In the genomic region with DNA sequence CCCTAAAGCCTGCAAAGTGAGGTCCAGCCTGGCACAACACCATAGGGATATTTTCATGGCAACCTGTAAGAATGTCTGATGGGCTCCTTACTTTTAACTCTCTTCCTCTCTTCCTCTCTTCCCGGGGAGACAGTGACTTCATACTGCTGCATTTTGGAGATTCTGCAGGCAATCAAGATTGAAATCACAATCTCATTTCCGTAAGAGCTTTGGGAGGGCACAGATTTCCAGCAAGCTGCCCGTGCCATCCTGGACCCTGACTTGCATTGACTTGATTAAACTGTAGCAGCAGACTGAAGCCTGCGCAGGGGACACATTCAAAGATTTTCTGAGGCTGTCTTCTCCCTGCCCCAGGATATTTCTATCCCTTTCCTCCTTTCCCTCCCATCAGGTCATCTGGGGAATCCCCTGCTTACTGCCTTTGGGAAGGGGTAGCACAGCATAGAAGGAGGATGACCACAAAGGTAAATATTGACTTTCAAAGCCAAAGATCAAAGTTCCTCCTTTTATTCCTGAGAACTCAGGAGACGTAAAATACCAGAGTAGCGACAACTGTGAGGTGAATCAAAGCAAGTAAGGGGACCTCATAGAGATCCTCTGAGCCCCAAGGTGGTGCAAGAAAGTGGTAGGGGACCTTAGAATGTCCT, we compare ENCODE assay signal across 24 cellular contexts.
DNase-seq lines count a peak whose midpoint lies in the region; ATAC-seq, FAIRE-seq and TF ChIP-seq lines count a peak whose summit lies in the region.
"Had no signal": no experiment of that assay in that cellular context is flagged by ENCODE, and none has a peak within 500 bp of the region (broad histone marks: within the 10 kb centered on the region; RNA-seq: fewer than 3 reads in every experiment).

No MANE protein-coding gene starts in this region.

- H3K27me3 ChIP-seq in H1 (replicated peaks in 1 of 4; ENCODE audit: control insufficient read depth in 3 of 4, extremely low read depth in 1 of 4, insufficient read depth in 3 of 4, low read length in 3 of 4) (no peaks in the 10 kb centered on the region), HepG2 (ENCODE audit: control insufficient read depth in 1 of 2, insufficient read depth in 2 of 2, low read length in 2 of 2) (no peaks in the 10 kb centered on the region; a peak in 1 of 5 replicates), thyroid gland (no peaks in the 10 kb centered on the region)
- H3K27me3 ChIP-seq: BE2C; BLaER1 treated with 17β-estradiol and CSF1 and Interleukin-3, amounts not matched to agents 10 nM and 100 nM had no signal

- H2BK5ac ChIP-seq in H1 (ENCODE audit: low read depth, low read length), result no peak overlapping the region

- H3K9ac ChIP-seq in H1 (replicated peaks in 1 of 4; ENCODE audit: extremely low read depth in 1 of 4, low read depth in 3 of 4, low read length in 3 of 4) (no peak overlapping the region), HepG2 (ENCODE audit: insufficient read depth, low read depth, low read length) (no peak overlapping the region)
- H3K9ac ChIP-seq: BLaER1 treated with 17β-estradiol and CSF1 and Interleukin-3, amounts not matched to agents 10 nM and 100 nM had no signal

- H3K79me2 ChIP-seq in H1 (ENCODE audit: control insufficient read depth in 1 of 2, insufficient read depth in 2 of 2, low read length in 2 of 2) (no peaks in the 10 kb centered on the region), HepG2 (ENCODE audit: insufficient read depth, low read length) (no peaks in the 10 kb centered on the region)

- peak; percentile 31 for DNase-seq in DMS53 (lab: John Stamatoyannopoulos, UW)
- no peak for DNase-seq in DMS53 treated with DMSO at 0.1 percent for 48 hours (lab: John Stamatoyannopoulos, UW; ENCODE audit: unreplicated experiment)
- peak; percentile 36 for DNase-seq in HuH-7 (ENCODE audit: low spot score)
- no peak for DNase-seq in H1 (ENCODE audit: low read depth in 1 of 2, low spot score in 2 of 2)
- peak; percentile 62 for DNase-seq in HepG2 (ENCODE audit: low spot score)
- DNase-seq in activated naive CD4-positive, alpha-beta T cell treated with anti-CD3 and anti-CD28 coated beads, Interleukin-2, amount 10 ng/mL, durations not matched to agents 7 days and 5 days, result no peak
- no peak for DNase-seq in thyroid gland
- DNase-seq: ACHN; AML-193; BE2C; Calu3; CD4-positive, alpha-beta T cell; CD8-positive, alpha-beta memory T cell; DMS79; EL; GDM1; H9 had no signal

- H3K4me1 ChIP-seq in H1 (replicated peaks in 1 of 4; ENCODE audit: control insufficient read depth in 3 of 4, insufficient read depth in 4 of 4, low read length in 3 of 4), result no peaks in the 10 kb centered on the region; a peak in 2 of 7 replicates
- peaks cover 13% of the 10 kb centered on the region for H3K4me1 ChIP-seq in HepG2 (ENCODE audit: insufficient read depth, low read length)
- no peaks in the 10 kb centered on the region for H3K4me1 ChIP-seq in thyroid gland

- H2BK120ac ChIP-seq in H1 (replicated peaks; ENCODE audit: low read depth, low read length), result no peak overlapping the region

- no peak overlapping the region for H4K91ac ChIP-seq in H1 (replicated peaks; ENCODE audit: insufficient read length, low read length)

- BruUV-seq in HepG2 (replicated peaks; lab: Mats Ljungman, UMichigan), result no TSS peak

- no peaks in the 10 kb centered on the region for H3K36me3 ChIP-seq in H1 (ENCODE audit: control insufficient read depth in 2 of 4, insufficient read depth in 4 of 4, low read length in 3 of 4)
- no peaks in the 10 kb centered on the region for H3K36me3 ChIP-seq in HepG2 (replicated peaks in 1 of 2; ENCODE audit: control insufficient read depth in 1 of 2, insufficient read depth in 2 of 2, low read length in 2 of 2)
- no peaks in the 10 kb centered on the region for H3K36me3 ChIP-seq in thyroid gland
- H3K36me3 ChIP-seq: BE2C had no signal

- H3K23ac ChIP-seq in H1 (ENCODE audit: insufficient read length), result no peak overlapping the region

- ATAC-seq in HepG2 (peak; percentile 89), GM18867 (IDR thresholded peaks at IDR 0.05; ENCODE audit: unreplicated experiment) (no peak)
- ATAC-seq: GM12878, HCT116 had no signal

- H3K4me1 Mint-ChIP-seq in activated naive CD4-positive, alpha-beta T cell treated with anti-CD3 and anti-CD28 coated beads, Interleukin-2, amount 10 ng/mL, durations not matched to agents 7 days and 5 days, result peaks cover 20% of the 10 kb centered on the region

- H3K18ac ChIP-seq in H1 (ENCODE audit: extremely low read depth, low read length), result no peak overlapping the region

- FAIRE-seq in H1 (lab: Jason Lieb, UNC), result no peak
- peak; percentile 65 for FAIRE-seq in HepG2 (lab: Jason Lieb, UNC)
- FAIRE-seq: A204.1, GM12878 had no signal

- CTCF ChIA-PET in H1 (lab: Charles Lee; ENCODE audit: partially characterized antibody) (no interaction called here), HepG2 (lab: Yijun Ruan, JAX; ENCODE audit: low intra/inter-chr PET ratio, low total read pairs) (no interaction called here)
- CTCF ChIA-PET in activated naive CD4-positive, alpha-beta T cell treated with anti-CD3 and anti-CD28 coated beads, Interleukin-2, amount 10 ng/mL, durations not matched to agents 7 days and 5 days (lab: Charles Lee), result no interaction called here

- no peak for TF ChIP-seq EP300 in H1 (IDR thresholded peaks at IDR 0.05; ENCODE audit: borderline replicate concordance in 1 of 2, low read depth in 2 of 2, low read length in 2 of 2)
- peak in 1 of 2 experiments; percentile 45; a peak in 1 of 4 replicates for TF ChIP-seq EP300 in HepG2 (IDR thresholded peaks at IDR 0.05; ENCODE audit: low read depth in 2 of 2, low read length in 2 of 2)
- no peak for TF ChIP-seq EP300 in HepG2 (CRISPR knock-in tag; IDR thresholded peaks at IDR 0.05; ENCODE audit: borderline replicate concordance)

- H3K27ac ChIP-seq in H1 (ENCODE audit: low read depth, low read length), result no peak overlapping the region
- H3K27ac ChIP-seq in HepG2 (ENCODE audit: extremely low read length, insufficient read depth, low read length), result no peak overlapping the region
- no peak overlapping the region for H3K27ac ChIP-seq in thyroid gland
- H3K27ac ChIP-seq: 22Rv1; BLaER1 treated with 17β-estradiol and CSF1 and Interleukin-3, amounts not matched to agents 10 nM and 100 nM had no signal

- H4K8ac ChIP-seq in H1 (ENCODE audit: extremely low read depth, insufficient read depth, low read length), result no peak overlapping the region

- H3K4ac ChIP-seq in H1 (replicated peaks; ENCODE audit: insufficient read length, low read depth, low read length), result no peak overlapping the region

- no peak overlapping the region for H3K27ac Mint-ChIP-seq in activated naive CD4-positive, alpha-beta T cell treated with anti-CD3 and anti-CD28 coated beads, Interleukin-2, amount 10 ng/mL, durations not matched to agents 7 days and 5 days
- H3K27ac Mint-ChIP-seq: CD14-positive monocyte; CD4-positive, alpha-beta T cell; CD8-positive, alpha-beta memory T cell; H9 had no signal

- no peaks in the 10 kb centered on the region for H4K20me1 ChIP-seq in H1 (replicated peaks in 1 of 2; ENCODE audit: control insufficient read depth in 1 of 2, insufficient read depth in 2 of 2, low read length in 2 of 2)
- H4K20me1 ChIP-seq in HepG2 (ENCODE audit: insufficient read depth, low read length), result no peaks in the 10 kb centered on the region
- H4K20me1 ChIP-seq: BLaER1 treated with 17β-estradiol and CSF1 and Interleukin-3, amounts not matched to agents 10 nM and 100 nM had no signal

- H3K9me3 Mint-ChIP-seq in activated naive CD4-positive, alpha-beta T cell treated with anti-CD3 and anti-CD28 coated beads, Interleukin-2, amount 10 ng/mL, durations not matched to agents 7 days and 5 days, result peaks cover 4% of the 10 kb centered on the region

- no peaks in the 10 kb centered on the region for H3K23me2 ChIP-seq in H1 (ENCODE audit: low read depth, low read length)

- H3K36me3 Mint-ChIP-seq in activated naive CD4-positive, alpha-beta T cell treated with anti-CD3 and anti-CD28 coated beads, Interleukin-2, amount 10 ng/mL, durations not matched to agents 7 days and 5 days, result no peaks in the 10 kb centered on the region
- H3K36me3 Mint-ChIP-seq: CD14-positive monocyte; CD8-positive, alpha-beta memory T cell had no signal

- H3K4me3 ChIP-seq in H1 (ENCODE audit: extremely low read depth in 1 of 4, insufficient read depth in 2 of 4, low read depth in 3 of 4, low read length in 4 of 4) (no peak overlapping the region), HepG2 (replicated peaks in 1 of 3; ENCODE audit: insufficient read depth in 1 of 3, low read depth in 2 of 3, low read length in 3 of 3) (no peak overlapping the region), thyroid gland (replicated peaks in 1 of 3) (no peak overlapping the region)
- H3K4me3 ChIP-seq: BLaER1 treated with 17β-estradiol and CSF1 and Interleukin-3, amounts not matched to agents 10 nM and 100 nM; GM12878 had no signal

- no peaks in the 10 kb centered on the region for H3K27me3 Mint-ChIP-seq in activated naive CD4-positive, alpha-beta T cell treated with anti-CD3 and anti-CD28 coated beads, Interleukin-2, amount 10 ng/mL, durations not matched to agents 7 days and 5 days
- H3K27me3 Mint-ChIP-seq: CD4-positive, alpha-beta T cell had no signal

- no peak for TF ChIP-seq CTCF in H1 (IDR thresholded peaks at IDR 0.05; ENCODE audit: control extremely low read depth in 1 of 3, insufficient read depth in 1 of 3, low read depth in 1 of 3, low read length in 3 of 3)
- no peak for TF ChIP-seq CTCF in HepG2 (CRISPR knock-in tag; IDR thresholded peaks at IDR 0.05)
- TF ChIP-seq CTCF in thyroid gland (IDR thresholded peaks at IDR 0.05), result no peak

- H2AK5ac ChIP-seq in H1 (ENCODE audit: low read depth, low read length), result no peak overlapping the region

- POLR2A ChIA-PET in H1 (lab: Charles Lee; ENCODE audit: partially characterized antibody), result no interaction called here
- POLR2A ChIA-PET in HepG2 (lab: Yijun Ruan, JAX), result no interaction called here

- no peak overlapping the region for H4K5ac ChIP-seq in H1 (ENCODE audit: insufficient read length, low read depth, low read length)

- in situ Hi-C loops in HepG2 (cut with HindIII; ENCODE audit: extremely low pct_ligation_motif_present, low pct_unique_long_range_greater_than_20kb), result no loop called here

- intact Hi-C loops in HepG2 (cut with micrococcal nuclease; ENCODE audit: unreplicated experiment) (no loop called here), thyroid gland (cut with DNase I) (no loop called here)

- H3K79me1 ChIP-seq in H1 (ENCODE audit: low read depth, low read length), result no peaks in the 10 kb centered on the region

- H3K56ac ChIP-seq in H1 (replicated peaks; ENCODE audit: insufficient read length, low read depth, low read length), result no peak overlapping the region

- H3K4me3 Mint-ChIP-seq in activated naive CD4-positive, alpha-beta T cell treated with anti-CD3 and anti-CD28 coated beads, Interleukin-2, amount 10 ng/mL, durations not matched to agents 7 days and 5 days, result no peak overlapping the region
- H3K4me3 Mint-ChIP-seq: CD14-positive monocyte; CD4-positive, alpha-beta T cell; CD8-positive, alpha-beta memory T cell; H9 had no signal

- WGBS in H1 (ENCODE audit: extremely low coverage in 1 of 2, insufficient coverage in 1 of 2, insufficient read length in 1 of 2, insufficient replicate concordance in 2 of 2, low coverage in 1 of 2, low lambda C conversion rate in 2 of 2, missing lambda C conversion rate in 1 of 2), 2 experiments, result 88% methylated on average over 6 of the region's 6 CpGs; no CpG with 5 or more reads in 1 of the 2 experiments
- 7% methylated on average over 6 of the region's 6 CpGs for WGBS in HepG2 (ENCODE audit: low lambda C conversion rate)
- WGBS in thyroid gland, 2 donors, result 95 to 96% methylated on average over 6 of the region's 6 CpGs

- no peak overlapping the region for H2BK20ac ChIP-seq in H1 (ENCODE audit: low read length)

- no peak overlapping the region for H3K4me2 ChIP-seq in H1 (ENCODE audit: insufficient read depth in 1 of 2, low read depth in 2 of 2, low read length in 2 of 2)
- no peak overlapping the region for H3K4me2 ChIP-seq in HepG2 (ENCODE audit: low read depth, low read length)
- H3K4me2 ChIP-seq: BLaER1 treated with 17β-estradiol and CSF1 and Interleukin-3, amounts not matched to agents 10 nM and 100 nM had no signal

- H3K14ac ChIP-seq in H1 (ENCODE audit: insufficient read length), result no peak overlapping the region

- H2BK15ac ChIP-seq in H1 (ENCODE audit: low read length), result no peak overlapping the region

- TF ChIP-seq RAD21 in H1 (IDR thresholded peaks at IDR 0.05 in 1 of 2, conservative IDR thresholded peaks at IDR 0.05 in 1 of 2; ENCODE audit: low read depth in 2 of 2, low read length in 2 of 2) (no peak), HepG2 (CRISPR knock-in tag; IDR thresholded peaks at IDR 0.05) (no peak)

- 0 out of 2 replicates have a peak overlapping the region, but pooled peaks have one; percentile 46 for H2AFZ ChIP-seq in H1 (ENCODE audit: low read length)
- H2AFZ ChIP-seq in HepG2 (ENCODE audit: low read length), result no peak overlapping the region

- TF ChIP-seq POLR2A in H1 (IDR thresholded peaks at IDR 0.05; ENCODE audit: control extremely low read depth in 1 of 2, low read depth in 2 of 2, low read length in 2 of 2), result no peak
- no peak for TF ChIP-seq POLR2A in HepG2 (IDR thresholded peaks at IDR 0.05; ENCODE audit: insufficient read depth in 1 of 2, low read depth in 2 of 2, low read length in 2 of 2)
- TF ChIP-seq POLR2A in thyroid gland (IDR thresholded peaks at IDR 0.05), result no peak

- H2BK12ac ChIP-seq in H1 (ENCODE audit: low read depth, low read length), result no peak overlapping the region

- 0 out of 4 replicates have a peak, but pooled peaks cover 0 to 4% of the 10 kb centered on the region in 2 experiments for H3K9me3 ChIP-seq in H1 (ENCODE audit: insufficient read depth in 2 of 2, low read depth in 1 of 2, low read length in 1 of 2)
- H3K9me3 ChIP-seq in HepG2 (ENCODE audit: low read length), result peaks cover 7% of the 10 kb centered on the region; the same call in 1 of the 2 replicates
- H3K9me3 ChIP-seq in thyroid gland, result no peaks in the 10 kb centered on the region
- H3K9me3 ChIP-seq: BE2C had no signal

Comparison
In these comparisons a context has a peak if more than half of its experiments do, and no peak if none do; other contexts are left out.
1. DNase-seq: peak in DMS53 (single experiment), HuH-7 (single experiment) and HepG2 (single experiment); none in DMS53 treated with DMSO at 0.1 percent for 48 hours (single experiment), H1 (0 of 2), activated naive CD4-positive, alpha-beta T cell treated with anti-CD3 and anti-CD28 coated beads, Interleukin-2, amount 10 ng/mL, durations not matched to agents 7 days and 5 days (single experiment) and thyroid gland (0 of 2).